17 cellular contexts compared by ENCODE assay signal in genomic region chr5:77302653-77303052, GRCh38.
A peak's percentile ranks its signal among the peaks of the same experiment; 100 is the strongest.
DNase-seq lines count a peak whose midpoint lies in the region; ATAC-seq and TF ChIP-seq lines count a peak whose summit lies in the region.
"Had no signal": no experiment of that assay in that cellular context is flagged by ENCODE, and none has a peak within 500 bp of the region (broad histone marks: within the 10 kb centered on the region; RNA-seq: fewer than 3 reads in every experiment).

No MANE protein-coding gene starts in this region.

- no peaks in the 10 kb centered on the region for H3K36me3 Mint-ChIP-seq in activated CD8-positive, alpha-beta T cell treated with anti-CD3 and anti-CD28 coated beads for 36 hours (ENCODE audit: low read depth)
- H3K36me3 Mint-ChIP-seq in activated CD8-positive, alpha-beta T cell treated with anti-CD3 and anti-CD28 coated beads, Interleukin-2, amount 10 ng/mL, durations not matched to agents 7 days and 5 days (ENCODE audit: low read depth): no peaks in the 10 kb centered on the region
- no peaks in the 10 kb centered on the region for H3K36me3 Mint-ChIP-seq in osteocyte (ENCODE audit: unreplicated experiment)
- H3K36me3 Mint-ChIP-seq: CD8-positive, alpha-beta memory T cell had no signal

- intact Hi-C loops in activated CD8-positive, alpha-beta T cell treated with anti-CD3 and anti-CD28 coated beads for 36 hours (cut with micrococcal nuclease): no loop called here
- intact Hi-C loops in thyroid gland (cut with DNase I): loop anchor here (10.0 kb wide), 1 partner anchor 118 kb away; no protein-coding TSS in a partner anchor

- 90 to 96% methylated on average over 3 of the region's 3 CpGs for WGBS in thyroid gland, 2 donors

- peaks cover under 1% of the 10 kb centered on the region for H3K27me3 Mint-ChIP-seq in activated CD8-positive, alpha-beta T cell treated with anti-CD3 and anti-CD28 coated beads for 36 hours
- peaks cover 4% of the 10 kb centered on the region for H3K27me3 Mint-ChIP-seq in activated CD8-positive, alpha-beta T cell treated with anti-CD3 and anti-CD28 coated beads, Interleukin-2, amount 10 ng/mL, durations not matched to agents 7 days and 5 days (ENCODE audit: low read depth)
- peaks cover 3% of the 10 kb centered on the region for H3K27me3 Mint-ChIP-seq in osteocyte (ENCODE audit: unreplicated experiment)

- H3K4me3 ChIP-seq in osteoblast (ENCODE audit: insufficient read depth, low read length) (no peak overlapping the region), thyroid gland (replicated peaks in 1 of 3) (no peak overlapping the region)
- H3K4me3 ChIP-seq: BLaER1, GM23248 had no signal

- peak; percentile 70 for ATAC-seq in activated CD8-positive, alpha-beta T cell treated with anti-CD3 and anti-CD28 coated beads for 36 hours
- no peak for ATAC-seq in activated CD8-positive, alpha-beta T cell treated with anti-CD3 and anti-CD28 coated beads, Interleukin-2, amount 10 ng/mL, durations not matched to agents 7 days and 5 days
- ATAC-seq: HCT116 had no signal

- no peak overlapping the region for H3K4me2 ChIP-seq in osteoblast (ENCODE audit: insufficient read depth, low read length)
- H3K4me2 ChIP-seq: BLaER1 had no signal

- no peak overlapping the region for H3K27ac Mint-ChIP-seq in activated CD8-positive, alpha-beta T cell treated with anti-CD3 and anti-CD28 coated beads for 36 hours
- no peak overlapping the region for H3K27ac Mint-ChIP-seq in activated CD8-positive, alpha-beta T cell treated with anti-CD3 and anti-CD28 coated beads, Interleukin-2, amount 10 ng/mL, durations not matched to agents 7 days and 5 days
- H3K27ac Mint-ChIP-seq in osteocyte (ENCODE audit: unreplicated experiment): no peak overlapping the region
- H3K27ac Mint-ChIP-seq: CD8-positive, alpha-beta memory T cell had no signal

- CTCF ChIA-PET in activated CD8-positive, alpha-beta T cell treated with anti-CD3 and anti-CD28 coated beads for 36 hours (lab: Charles Lee): no interaction called here
- CTCF ChIA-PET in activated CD8-positive, alpha-beta T cell treated with anti-CD3 and anti-CD28 coated beads, Interleukin-2, amount 10 ng/mL, durations not matched to agents 7 days and 5 days (lab: Charles Lee): no interaction called here

- POLR2A ChIA-PET in activated CD8-positive, alpha-beta T cell treated with anti-CD3 and anti-CD28 coated beads for 36 hours (lab: Charles Lee): no interaction called here
- POLR2A ChIA-PET in activated CD8-positive, alpha-beta T cell treated with anti-CD3 and anti-CD28 coated beads, Interleukin-2, amount 10 ng/mL, durations not matched to agents 7 days and 5 days (lab: Charles Lee): no interaction called here

- no peak for TF ChIP-seq POLR2A in thyroid gland (IDR thresholded peaks at IDR 0.05)

- H3K36me3 ChIP-seq in osteoblast (ENCODE audit: insufficient read depth, low read length) (no peaks in the 10 kb centered on the region), thyroid gland (no peaks in the 10 kb centered on the region)
- H3K36me3 ChIP-seq: BLaER1 had no signal

- H3K79me2 ChIP-seq in osteoblast (ENCODE audit: insufficient read depth, low read length): no peaks in the 10 kb centered on the region

- H3K27me3 ChIP-seq in osteoblast (ENCODE audit: insufficient read depth, low read length) (no peaks in the 10 kb centered on the region), thyroid gland (no peaks in the 10 kb centered on the region)
- H3K27me3 ChIP-seq: BLaER1 had no signal

- H3K4me3 Mint-ChIP-seq in activated CD8-positive, alpha-beta T cell treated with anti-CD3 and anti-CD28 coated beads for 36 hours: no peak overlapping the region
- no peak overlapping the region for H3K4me3 Mint-ChIP-seq in activated CD8-positive, alpha-beta T cell treated with anti-CD3 and anti-CD28 coated beads, Interleukin-2, amount 10 ng/mL, durations not matched to agents 7 days and 5 days
- no peak overlapping the region for H3K4me3 Mint-ChIP-seq in osteocyte (ENCODE audit: unreplicated experiment)
- H3K4me3 Mint-ChIP-seq: CD8-positive, alpha-beta memory T cell had no signal

- TF ChIP-seq CTCF in activated CD8-positive, alpha-beta T cell treated with anti-CD3 and anti-CD28 coated beads for 36 hours (IDR thresholded peaks at IDR 0.05): no peak
- TF ChIP-seq CTCF in osteoblast (IDR thresholded peaks at IDR 0.05; ENCODE audit: extremely low read depth, low read depth, low read length): no peak
- no peak for TF ChIP-seq CTCF in thyroid gland (IDR thresholded peaks at IDR 0.05)
- TF ChIP-seq CTCF in osteocyte (IDR thresholded peaks at IDR 0.05): no peak

- H4K20me1 ChIP-seq in osteoblast (ENCODE audit: insufficient read depth, low read length): no peaks in the 10 kb centered on the region
- H4K20me1 ChIP-seq: BLaER1 had no signal

- no peaks in the 10 kb centered on the region for H3K9me3 ChIP-seq in osteoblast (ENCODE audit: low read depth, low read length)
- no peaks in the 10 kb centered on the region for H3K9me3 ChIP-seq in thyroid gland
- H3K9me3 ChIP-seq: BLaER1, Caco-2 had no signal

- H3K4me1 Mint-ChIP-seq in activated CD8-positive, alpha-beta T cell treated with anti-CD3 and anti-CD28 coated beads for 36 hours (ENCODE audit: low read depth): peaks cover 3% of the 10 kb centered on the region
- peaks cover 2% of the 10 kb centered on the region for H3K4me1 Mint-ChIP-seq in activated CD8-positive, alpha-beta T cell treated with anti-CD3 and anti-CD28 coated beads, Interleukin-2, amount 10 ng/mL, durations not matched to agents 7 days and 5 days (ENCODE audit: low read depth)
- H3K4me1 Mint-ChIP-seq in osteocyte (ENCODE audit: unreplicated experiment): peaks cover 17% of the 10 kb centered on the region
- H3K4me1 Mint-ChIP-seq: CD8-positive, alpha-beta memory T cell had no signal

- peak overlapping the region; percentile 63 for H2AFZ ChIP-seq in osteoblast (ENCODE audit: low read length)

- no peaks in the 10 kb centered on the region for H3K9me3 Mint-ChIP-seq in activated CD8-positive, alpha-beta T cell treated with anti-CD3 and anti-CD28 coated beads for 36 hours
- H3K9me3 Mint-ChIP-seq in activated CD8-positive, alpha-beta T cell treated with anti-CD3 and anti-CD28 coated beads, Interleukin-2, amount 10 ng/mL, durations not matched to agents 7 days and 5 days (ENCODE audit: insufficient read depth): no peaks in the 10 kb centered on the region
- H3K9me3 Mint-ChIP-seq in osteocyte (ENCODE audit: unreplicated experiment): no peaks in the 10 kb centered on the region

- H3K27ac ChIP-seq in osteoblast (ENCODE audit: low read depth, low read length): no peak overlapping the region
- peak overlapping the region; percentile 8 to 59 (median 24) for H3K27ac ChIP-seq in thyroid gland
- H3K27ac ChIP-seq: 22Rv1, BLaER1 had no signal

- peaks cover 30% of the 10 kb centered on the region for H3K4me1 ChIP-seq in osteoblast (ENCODE audit: insufficient read depth, low read length)
- H3K4me1 ChIP-seq in thyroid gland: peaks cover 42 to 47% of the 10 kb centered on the region in 2 donors

- DNase-seq in activated CD8-positive, alpha-beta T cell treated with anti-CD3 and anti-CD28 coated beads for 36 hours: peak; percentile 26
- no peak for DNase-seq in activated CD8-positive, alpha-beta T cell treated with anti-CD3 and anti-CD28 coated beads, Interleukin-2, amount 10 ng/mL, durations not matched to agents 7 days and 5 days
- DNase-seq in NCI-H82 treated with DMSO at 0.1 percent for 48 hours (lab: John Stamatoyannopoulos, UW; ENCODE audit: unreplicated experiment) (peak; percentile 30), osteoblast (ENCODE audit: insufficient read length, low spot score, missing footprints) (no peak), thyroid gland (no peak), iPS-NIHi7 (ENCODE audit: extremely low spot score) (no peak), osteocyte (ENCODE audit: extremely low spot score, unreplicated experiment) (no peak), epidermal melanocyte (ENCODE audit: insufficient read length, low spot score) (no peak)
- DNase-seq: AML-193; Caco-2; CD8-positive, alpha-beta memory T cell; DMS53; GF-D8; GM23248 had no signal

Comparison
In these comparisons a context has a peak if more than half of its experiments do, and no peak if none do; other contexts are left out.
1. DNase-seq: peak in activated CD8-positive, alpha-beta T cell treated with anti-CD3 and anti-CD28 coated beads for 36 hours (single experiment) and NCI-H82 treated with DMSO at 0.1 percent for 48 hours (single experiment); none in activated CD8-positive, alpha-beta T cell treated with anti-CD3 and anti-CD28 coated beads, Interleukin-2, amount 10 ng/mL, durations not matched to agents 7 days and 5 days (single experiment), osteoblast (single experiment), thyroid gland (0 of 2), iPS-NIHi7 (single experiment), osteocyte (single experiment) and epidermal melanocyte (single experiment).